Comparison of ENCODE assay signal across 21 cellular contexts in the genomic region with DNA sequence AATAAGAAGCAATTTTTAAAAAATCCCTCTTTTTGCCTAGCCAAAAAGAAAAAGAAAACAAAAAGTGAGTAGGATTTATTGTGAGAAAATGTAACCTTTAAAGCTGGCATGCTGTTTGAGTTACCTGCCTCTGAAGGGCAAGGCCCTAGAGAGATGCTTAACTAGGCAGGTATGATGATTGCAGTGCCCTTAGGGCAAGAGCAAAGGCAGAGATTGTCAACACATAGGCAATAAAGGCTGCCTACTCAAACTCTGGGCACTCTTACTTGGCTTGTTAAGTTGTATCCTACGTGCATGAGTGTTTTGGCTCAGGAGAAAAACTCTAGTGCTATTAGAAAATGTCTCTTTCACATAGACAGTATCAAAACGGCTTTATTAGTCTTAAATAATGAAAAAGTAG.
A peak's percentile ranks its signal among the peaks of the same experiment; 100 is the strongest.
DNase-seq lines count a peak whose midpoint lies in the region; ATAC-seq, FAIRE-seq and TF ChIP-seq lines count a peak whose summit lies in the region.
"Had no signal": no experiment of that assay in that cellular context is flagged by ENCODE, and none has a peak within 500 bp of the region (broad histone marks: within the 10 kb centered on the region; RNA-seq: fewer than 3 reads in every experiment).

No MANE protein-coding gene starts in this region.

- no peak overlapping the region for H3K4ac ChIP-seq in neuronal stem cell (ENCODE audit: low read length)

- H3K27ac Mint-ChIP-seq in astrocyte (ENCODE audit: unreplicated experiment), result no peak overlapping the region

- H3K36me3 ChIP-seq in astrocyte (ENCODE audit: insufficient read depth, low read length), result no peaks in the 10 kb centered on the region
- H3K36me3 ChIP-seq in neuronal stem cell (replicated peaks in 1 of 2; ENCODE audit: control insufficient read depth in 2 of 2, insufficient read depth in 2 of 2, low read length in 2 of 2), result no peaks in the 10 kb centered on the region

- H3K14ac ChIP-seq in neuronal stem cell (ENCODE audit: low read length), result no peak overlapping the region

- no peaks in the 10 kb centered on the region for H3K9me3 ChIP-seq in astrocyte (ENCODE audit: insufficient read depth, low read depth, low read length)
- no peaks in the 10 kb centered on the region for H3K9me3 ChIP-seq in neuronal stem cell (replicated peaks in 1 of 2; ENCODE audit: control insufficient read depth in 2 of 2, insufficient read depth in 1 of 2, low read depth in 1 of 2, low read length in 2 of 2)

- no peaks in the 10 kb centered on the region for H3K4me1 Mint-ChIP-seq in astrocyte (ENCODE audit: low read depth, unreplicated experiment)

- no peaks in the 10 kb centered on the region for H3K36me3 Mint-ChIP-seq in astrocyte (ENCODE audit: low read depth, unreplicated experiment)

- H3K79me1 ChIP-seq in neuronal stem cell (ENCODE audit: low read depth, low read length), result no peaks in the 10 kb centered on the region

- H3K4me3 ChIP-seq in LNCaP clone FGC (ENCODE audit: low read depth, low read length), result no peak overlapping the region
- H3K4me3 ChIP-seq in astrocyte (ENCODE audit: insufficient read depth, low read depth, low read length), result no peak overlapping the region
- no peak overlapping the region for H3K4me3 ChIP-seq in neuronal stem cell (ENCODE audit: low read length in 2 of 2)

- H2AFZ ChIP-seq in astrocyte (ENCODE audit: low read depth, low read length), result no peak overlapping the region
- peak overlapping the region; percentile 14 for H2AFZ ChIP-seq in neuronal stem cell (ENCODE audit: low read length)

- H3K27ac ChIP-seq in 22Rv1 (peak overlapping the region; percentile 84), astrocyte (ENCODE audit: low read depth, low read length) (no peak overlapping the region), neuronal stem cell (replicated peaks; ENCODE audit: low read length) (no peak overlapping the region)

- no peak overlapping the region for H4K8ac ChIP-seq in neuronal stem cell (ENCODE audit: low read depth, low read length)

- TF ChIP-seq CTCF in 22Rv1 (IDR thresholded peaks at IDR 0.05) (no peak), LNCaP clone FGC (IDR thresholded peaks at IDR 0.05; ENCODE audit: control insufficient read depth, extremely low read depth, insufficient read depth) (no peak), astrocyte (IDR thresholded peaks at IDR 0.05; ENCODE audit: insufficient read depth, low read depth, low read length) (no peak)

- H2BK5ac ChIP-seq in neuronal stem cell (ENCODE audit: low read length), result no peak overlapping the region

- no peak overlapping the region for H2BK12ac ChIP-seq in neuronal stem cell (ENCODE audit: low read length)

- no peak overlapping the region for H3K4me3 Mint-ChIP-seq in astrocyte (ENCODE audit: unreplicated experiment)

- H3K4me2 ChIP-seq in astrocyte (ENCODE audit: low read length), result no peak overlapping the region
- no peak overlapping the region for H3K4me2 ChIP-seq in neuronal stem cell (ENCODE audit: insufficient read depth, low read length, poor library complexity, severe bottlenecking)

- H3K27me3 Mint-ChIP-seq in astrocyte (ENCODE audit: low read depth, unreplicated experiment), result no peaks in the 10 kb centered on the region

- no peaks in the 10 kb centered on the region for H3K4me1 ChIP-seq in astrocyte (ENCODE audit: insufficient read depth, low read length)
- H3K4me1 ChIP-seq in neuronal stem cell (ENCODE audit: control insufficient read depth in 2 of 2, insufficient read depth in 1 of 2, low read depth in 1 of 2, low read length in 2 of 2), result no peaks in the 10 kb centered on the region

- no peak overlapping the region for H3K18ac ChIP-seq in neuronal stem cell (ENCODE audit: low read length)

- no peak overlapping the region for H2BK120ac ChIP-seq in neuronal stem cell (ENCODE audit: low read depth, low read length)

- peak; percentile 91 for FAIRE-seq in astrocyte (lab: Jason Lieb, UNC)
- FAIRE-seq: D721Med, G401.6, H54, HepG2, RCC 7860 had no signal

- H3K9me3 Mint-ChIP-seq in astrocyte (ENCODE audit: unreplicated experiment), result no peaks in the 10 kb centered on the region

- H3K9ac ChIP-seq in astrocyte (ENCODE audit: low read length) (no peak overlapping the region), neuronal stem cell (ENCODE audit: low read depth, low read length, poor library complexity) (no peak overlapping the region)

- H3K23ac ChIP-seq in neuronal stem cell (ENCODE audit: low read depth, low read length, poor library complexity), result no peak overlapping the region

- no peak overlapping the region for H2BK15ac ChIP-seq in neuronal stem cell (ENCODE audit: low read length)

- H3K27me3 ChIP-seq in astrocyte (ENCODE audit: insufficient read depth, low read length), result no peaks in the 10 kb centered on the region
- no peaks in the 10 kb centered on the region for H3K27me3 ChIP-seq in neuronal stem cell (ENCODE audit: control insufficient read depth in 3 of 3, insufficient read depth in 3 of 3, low read depth in 1 of 3, low read length in 3 of 3)

- WGBS in neuronal stem cell (ENCODE audit: extremely low coverage in 2 of 2, insufficient read length in 2 of 2, insufficient replicate concordance in 1 of 2), 2 donors, result no CpG with 5 or more reads among the region's 2 CpGs

- no peak for ATAC-seq in HG03159 (IDR thresholded peaks at IDR 0.05; ENCODE audit: unreplicated experiment)
- no peak for ATAC-seq in HG02840 (IDR thresholded peaks at IDR 0.05; ENCODE audit: low FRiP score, unreplicated experiment)
- no peak for ATAC-seq in GM19023 (IDR thresholded peaks at IDR 0.05; ENCODE audit: unreplicated experiment)
- ATAC-seq: HepG2, Right ventricle myocardium inferior had no signal

- no peaks in the 10 kb centered on the region for H4K20me1 ChIP-seq in astrocyte (ENCODE audit: insufficient read depth, low read length)

- peak; percentile 77 for DNase-seq in LNCaP clone FGC (ENCODE audit: low read depth)
- DNase-seq in astrocyte (ENCODE audit: low read depth), result no peak
- no peak for DNase-seq in neuronal stem cell (ENCODE audit: low spot score)
- DNase-seq: ACHN, C1 segment of cervical spinal cord, DND-41, KG1, NCI-H1694 treated with DMSO at 0.1 percent for 48 hours, NCI-H2107, NCI-H226, NCI-H526 had no signal

- H2AK5ac ChIP-seq in neuronal stem cell (ENCODE audit: low read depth, low read length), result no peak overlapping the region

- H4K91ac ChIP-seq in neuronal stem cell (ENCODE audit: low read depth, low read length, poor library complexity), result no peak overlapping the region

- H3K79me2 ChIP-seq in astrocyte (ENCODE audit: insufficient read depth, low read length), result no peaks in the 10 kb centered on the region
